ENCODE assay signal across 8 cellular contexts in the genomic region with DNA sequence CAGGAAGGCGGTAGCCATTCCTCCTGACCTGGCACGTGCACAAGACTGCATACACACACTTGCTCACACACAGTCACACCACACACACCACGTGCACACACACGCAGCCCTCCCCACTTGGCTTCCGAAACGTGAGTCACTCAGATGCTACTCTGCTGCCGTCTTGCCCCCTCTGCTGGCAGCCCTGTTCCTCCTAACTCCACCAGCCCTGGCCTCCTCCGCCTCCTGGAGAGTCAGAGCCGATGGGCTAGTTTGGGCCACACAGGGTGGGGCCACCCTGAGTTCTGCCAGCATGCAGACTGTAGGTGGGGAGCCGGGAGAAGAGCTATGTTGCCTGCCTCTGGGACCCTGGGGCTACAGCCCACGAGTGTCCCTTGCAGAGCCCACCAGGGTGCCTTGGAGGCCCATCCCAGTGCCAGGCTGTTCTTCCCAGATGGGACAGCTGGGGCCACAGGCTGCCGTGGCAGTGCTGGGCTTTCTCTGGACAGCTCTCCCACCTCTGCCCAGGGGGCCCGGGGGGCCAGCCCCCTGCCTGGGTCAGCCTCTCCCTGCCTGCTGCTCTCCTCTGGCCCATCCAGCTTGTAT. TPM values are rescaled to one million over a fixed set of nuclear protein-coding genes. Genes with fewer than 3 reads are reported as not detected.
DNase-seq lines count a peak whose midpoint lies in the region; ATAC-seq and TF ChIP-seq lines count a peak whose summit lies in the region.

No MANE protein-coding gene starts in this region.

- no peak overlapping the region for H3K27ac ChIP-seq in VCaP
- no peak overlapping the region for H3K27ac ChIP-seq in colonic mucosa
- H3K27ac ChIP-seq in uterus = peak overlapping the region in 1 of 2 donors; percentile 3

- H3K4me3 Mint-ChIP-seq in HFFc6 = no peak overlapping the region
- H3K4me3 Mint-ChIP-seq in naive thymus-derived CD8-positive, alpha-beta T cell = no peak overlapping the region

- TF ChIP-seq CTCF in HFFc6 (IDR thresholded peaks at IDR 0.05) (peak; percentile 92), VCaP (conservative IDR thresholded peaks at IDR 0.05) (peak; percentile 62), colonic mucosa (IDR thresholded peaks at IDR 0.05) (no peak), uterus (IDR thresholded peaks at IDR 0.05) (peak; percentile 32 to 43 (median 34))

- no peak overlapping the region for H3K9ac ChIP-seq in colonic mucosa (ENCODE audit: low read depth in 2 of 2, low read length in 2 of 2)

- peaks cover 17% of the 10 kb centered on the region for H3K36me3 Mint-ChIP-seq in HFFc6 (ENCODE audit: low read depth)
- H3K36me3 Mint-ChIP-seq in naive thymus-derived CD8-positive, alpha-beta T cell = peaks cover 0 to 41% (median 12%) of the 10 kb centered on the region in 3 donors

- H3K9me3 ChIP-seq in colonic mucosa (no peaks in the 10 kb centered on the region), uterus (no peaks in the 10 kb centered on the region)

- no peaks in the 10 kb centered on the region for H3K27me3 ChIP-seq in colonic mucosa
- no peaks in the 10 kb centered on the region for H3K27me3 ChIP-seq in uterus

- peaks cover 17% of the 10 kb centered on the region for H3K4me1 Mint-ChIP-seq in HFFc6 (ENCODE audit: low read depth)
- peaks cover 12 to 48% (median 22%) of the 10 kb centered on the region in 4 donors for H3K4me1 Mint-ChIP-seq in naive thymus-derived CD8-positive, alpha-beta T cell

- H3K36me3 ChIP-seq in colonic mucosa (peaks cover 5% of the 10 kb centered on the region), uterus (no peaks in the 10 kb centered on the region)

- no peaks in the 10 kb centered on the region; the same call in 1 of the 2 replicates for H3K27me3 Mint-ChIP-seq in HFFc6 (ENCODE audit: insufficient read depth)
- H3K27me3 Mint-ChIP-seq in naive thymus-derived CD8-positive, alpha-beta T cell = no peaks in the 10 kb centered on the region

- H3K4me1 ChIP-seq in colonic mucosa = no peaks in the 10 kb centered on the region
- no peaks in the 10 kb centered on the region for H3K4me1 ChIP-seq in uterus

- DNase-seq in AG08396 (ENCODE audit: low spot score) = peak; percentile 97
- peak; percentile 95 for DNase-seq in HFFc6
- DNase-seq in colonic mucosa = peak; percentile 35
- DNase-seq in naive thymus-derived CD8-positive, alpha-beta T cell = peak in 3 of 10 donors; percentile 22 to 28 (median 27)
- peak; percentile 69 to 73 for DNase-seq in uterus
- DNase-seq in GF-D8 (lab: John Stamatoyannopoulos, UW) = no peak

- POLR2A ChIA-PET in naive thymus-derived CD8-positive, alpha-beta T cell (lab: Charles Lee) = interaction anchor here (0.9 to 4.1 kb wide), 2 partner anchors 11 to 31 kb away, joined by 3 to 15 read pairs; no protein-coding TSS in a partner anchor

- peak overlapping the region; percentile 94 for H3K27ac Mint-ChIP-seq in HFFc6
- peak overlapping the region in 6 of 10 donors; percentile 52 to 90 (median 78) for H3K27ac Mint-ChIP-seq in naive thymus-derived CD8-positive, alpha-beta T cell

- ATAC-seq in naive thymus-derived CD8-positive, alpha-beta T cell = peak; percentile 46 to 68
- ATAC-seq in HG03135 (IDR thresholded peaks at IDR 0.05; ENCODE audit: unreplicated experiment) = no peak

- intact Hi-C loops in colonic mucosa (cut with DNase I) (no loop called here), uterus (cut with DNase I; ENCODE audit: low total_unique reads) (no loop called here)

- no peak for TF ChIP-seq POLR2A in uterus (IDR thresholded peaks at IDR 0.05)

- H3K4me3 ChIP-seq in colonic mucosa (no peak overlapping the region), uterus (no peak overlapping the region)

- H3K9me3 Mint-ChIP-seq in HFFc6 = no peaks in the 10 kb centered on the region
- no peaks in the 10 kb centered on the region for H3K9me3 Mint-ChIP-seq in naive thymus-derived CD8-positive, alpha-beta T cell

RNA-seq across cellular contexts. Expression of gene PIN1, which starts 12.1 kb away (rescaled TPM):
- 100 to 1,000 TPM; 113 to 153 (median 120) TPM for total RNA-seq in HFFc6 (2021; fragmentation: NEBNext Ultra II Directional; extraction: Animal tissue kit (Norgen Biotek cat#: 25700))
- total RNA-seq in colonic mucosa (10 to 100 TPM; 47.9 to 88.3 TPM), uterus (10 to 100 TPM; 36.5 to 85.3 (median 56.9) TPM)
- 10 to 100 TPM; 63.3 to 65.6 TPM for total RNA-seq in naive thymus-derived CD8-positive, alpha-beta T cell
- polyA plus RNA-seq in naive thymus-derived CD8-positive, alpha-beta T cell = 100 to 1,000 TPM in 1 of 3 donors, 10 to 100 TPM in 2; 85.3 to 126 (median 95.8) TPM

RNA-seq across cellular contexts. Expression of gene UBL5, which starts 19.5 kb away (rescaled TPM):
- total RNA-seq in HFFc6 (2021; fragmentation: NEBNext Ultra II Directional; extraction: Animal tissue kit (Norgen Biotek cat#: 25700)) = 100 to 1,000 TPM; 365 to 483 (median 418) TPM
- total RNA-seq in colonic mucosa (100 to 1,000 TPM; 316 to 384 TPM), uterus (1,000 to 10,000 TPM in 1 of 4 donors, 100 to 1,000 TPM in 3; 180 to 1,153 (median 222) TPM)
- total RNA-seq in naive thymus-derived CD8-positive, alpha-beta T cell = 100 to 1,000 TPM; 222 to 232 TPM
- 100 to 1,000 TPM; 694 to 819 (median 701) TPM for polyA plus RNA-seq in naive thymus-derived CD8-positive, alpha-beta T cell

RNA-seq across cellular contexts. Expression of gene FBXL12, which starts 28.3 kb away (rescaled TPM):
- 10 to 100 TPM; 25.2 to 29.0 (median 27.2) TPM for total RNA-seq in HFFc6 (2021; fragmentation: NEBNext Ultra II Directional; extraction: Animal tissue kit (Norgen Biotek cat#: 25700))
- total RNA-seq in colonic mucosa (10 to 100 TPM; 30.5 to 30.7 TPM), uterus (10 to 100 TPM in 3 of 4 donors, 1 to 10 TPM in 1; 8.2 to 25.4 (median 18.6) TPM)
- 10 to 100 TPM; 38.0 to 42.1 TPM for total RNA-seq in naive thymus-derived CD8-positive, alpha-beta T cell
- polyA plus RNA-seq in naive thymus-derived CD8-positive, alpha-beta T cell = 10 to 100 TPM in 1 of 3 donors, 1 to 10 TPM in 2; 8.3 to 15.6 (median 8.5) TPM
